In genomic region chr6:41176189-41176588, GRCh38 we compare ENCODE assay signal across 33 cellular contexts. TPM values are rescaled to one million over a fixed set of nuclear protein-coding genes. Genes with fewer than 3 reads are reported as not detected.
"Had no signal": no experiment of that assay in that cellular context is flagged by ENCODE, and none has a peak within 500 bp of the region (broad histone marks: within the 10 kb centered on the region; RNA-seq: fewer than 3 reads in every experiment).

No MANE protein-coding gene starts in this region.

- H3K36me3 Mint-ChIP-seq: memory B cell; natural killer cell treated with Interleukin-12 subunit alpha and Interleukin-12 subunit beta and Interleukin-15 and Interleukin-18, amount 100 ng/mL, for 72 hours had no signal

- H3K27ac Mint-ChIP-seq: natural killer cell treated with Interleukin-12 subunit alpha and Interleukin-12 subunit beta and Interleukin-15 and Interleukin-18, amount 100 ng/mL, for 72 hours; progenitor cell of endocrine pancreas; stimulated activated naive B cell treated with anti-CD40 and anti-IgM and Interleukin-4, amounts not matched to agents 10 μg/mL and 1 μg/mL and 100 μg/mL, for 72 hours had no signal

- H3K9me3 ChIP-seq: left ventricle myocardium inferior, mucosa of descending colon, ovary, right atrium auricular region, right lobe of liver, stomach, testis, thyroid gland, transverse colon, upper lobe of left lung, vagina had no signal

- ATAC-seq: left colon; mucosa of descending colon; naive thymus-derived CD4-positive, alpha-beta T cell; natural killer cell treated with Interleukin-12 subunit alpha and Interleukin-12 subunit beta and Interleukin-15 and Interleukin-18, amount 100 ng/mL, for 72 hours; right lobe of liver; stimulated activated naive B cell treated with anti-CD40 and anti-IgM and Interleukin-4, amounts not matched to agents 10 μg/mL and 1 μg/mL and 100 μg/mL, for 72 hours; stimulated activated naive CD8-positive, alpha-beta T cell treated with anti-CD3 and anti-CD28 coated beads, Interleukin-15, Interleukin-2, amounts not matched to agents 100 U/mL and 50 U/mL, for 24 hours had no signal

- H3K4me2 ChIP-seq: smooth muscle cell had no signal

- H3K4me3 ChIP-seq: left ventricle myocardium inferior, mucosa of descending colon, ovary, right atrium auricular region, right lobe of liver, smooth muscle cell, stomach, testis, thyroid gland, transverse colon, upper lobe of left lung, vagina had no signal

- H3K9me3 Mint-ChIP-seq: memory B cell; natural killer cell treated with Interleukin-12 subunit alpha and Interleukin-12 subunit beta and Interleukin-15 and Interleukin-18, amount 100 ng/mL, for 72 hours had no signal

- H3K27ac ChIP-seq: left ventricle myocardium inferior, ovary, right atrium auricular region, right lobe of liver, stomach, testis, thyroid gland, transverse colon, upper lobe of left lung, vagina had no signal

- H3K4me1 ChIP-seq: left ventricle myocardium inferior, right atrium auricular region, right lobe of liver, stomach, testis, thyroid gland, transverse colon, upper lobe of left lung, vagina had no signal

- DNase-seq: hippocampal formation; kidney; left colon; left ventricle myocardium inferior; midbrain; mucosa of descending colon; naive thymus-derived CD4-positive, alpha-beta T cell; ovary; stimulated activated CD4-positive, alpha-beta T cell treated with anti-CD3 and anti-CD28 coated beads, Interleukin-1b, Interleukin-23, amount 100 ng/mL, for 48 hours; stimulated activated CD4-positive, alpha-beta T cell treated with anti-CD3 and anti-CD28 coated beads, Interleukin-2, amount 100 ng/mL, for 48 hours; stimulated activated naive B cell treated with anti-CD40 and anti-IgM and Interleukin-4, amounts not matched to agents 10 μg/mL and 1 μg/mL and 100 μg/mL, for 72 hours; stimulated activated naive CD8-positive, alpha-beta T cell treated with anti-CD3 and anti-CD28 coated beads, Interleukin-15, Interleukin-2, amounts not matched to agents 100 U/mL and 50 U/mL, for 24 hours; stomach; testis; thyroid gland; transverse colon had no signal

- H3K36me3 ChIP-seq: left ventricle myocardium inferior, ovary, right atrium auricular region, right lobe of liver, stomach, thyroid gland, transverse colon, upper lobe of left lung, vagina had no signal

- H3K4me3 Mint-ChIP-seq: memory B cell; naive thymus-derived CD4-positive, alpha-beta T cell; natural killer cell treated with Interleukin-12 subunit alpha and Interleukin-12 subunit beta and Interleukin-15 and Interleukin-18, amount 100 ng/mL, for 72 hours; stimulated activated naive B cell treated with anti-CD40 and anti-IgM and Interleukin-4, amounts not matched to agents 10 μg/mL and 1 μg/mL and 100 μg/mL, for 72 hours had no signal

- H3K27me3 Mint-ChIP-seq: stimulated activated naive B cell treated with anti-CD40 and anti-IgM and Interleukin-4, amounts not matched to agents 10 μg/mL and 1 μg/mL and 100 μg/mL, for 72 hours had no signal

- H3K27me3 ChIP-seq: ovary, right atrium auricular region, right lobe of liver, testis, thyroid gland, transverse colon, upper lobe of left lung, vagina had no signal

RNA-seq across cellular contexts. Expression of gene TREM2, which starts 13.3 kb away (rescaled TPM):
- total RNA-seq: lung microvascular endothelial cell; myocyte; natural killer cell treated with Interleukin-12 subunit alpha and Interleukin-12 subunit beta and Interleukin-15 and Interleukin-18, amount 100 ng/mL, for 72 hours; progenitor cell of endocrine pancreas; pulmonary artery endothelial cell; renal cortical epithelial cell; smooth muscle cell had no signal
- polyA plus RNA-seq: naive thymus-derived CD4-positive, alpha-beta T cell; neural cell; smooth muscle cell had no signal

RNA-seq across cellular contexts. Expression of gene TREML1, which starts 22.0 kb away (rescaled TPM):
- total RNA-seq: left colon; left ventricle myocardium inferior; lower leg skin; lung microvascular endothelial cell; myocyte; natural killer cell treated with Interleukin-12 subunit alpha and Interleukin-12 subunit beta and Interleukin-15 and Interleukin-18, amount 100 ng/mL, for 72 hours; progenitor cell of endocrine pancreas; pulmonary artery endothelial cell; renal cortical epithelial cell; right atrium auricular region; skeletal muscle tissue; smooth muscle cell; stomach; testis; thyroid gland; transverse colon; vagina had no signal
- polyA plus RNA-seq: naive thymus-derived CD4-positive, alpha-beta T cell; neural cell; smooth muscle cell; stomach; urinary bladder had no signal

RNA-seq across cellular contexts. Expression of gene TREML2, which starts 24.8 kb away (rescaled TPM):
- total RNA-seq: left ventricle myocardium inferior, lung microvascular endothelial cell, mucosa of descending colon, myocyte, progenitor cell of endocrine pancreas, pulmonary artery endothelial cell, renal cortical epithelial cell, smooth muscle cell, thyroid gland, vagina had no signal
- polyA plus RNA-seq: neural cell, smooth muscle cell had no signal

RNA-seq across cellular contexts. Expression of gene TREML4, which starts 52.0 kb away (rescaled TPM):
- total RNA-seq: kidney; left colon; left ventricle myocardium inferior; lower leg skin; lung microvascular endothelial cell; mucosa of descending colon; myocyte; natural killer cell treated with Interleukin-12 subunit alpha and Interleukin-12 subunit beta and Interleukin-15 and Interleukin-18, amount 100 ng/mL, for 72 hours; omental fat pad; ovary; progenitor cell of endocrine pancreas; pulmonary artery endothelial cell; renal cortical epithelial cell; right atrium auricular region; skeletal muscle tissue; smooth muscle cell; stomach; testis; thyroid gland; transverse colon; upper lobe of left lung; urinary bladder; vagina had no signal
- polyA plus RNA-seq: naive thymus-derived CD4-positive, alpha-beta T cell; neural cell; ovary; smooth muscle cell; stomach had no signal
